Comparison of ENCODE assay signal across 10 cellular contexts in genomic region chr7:104643587-104644217, GRCh38.
DNase-seq lines count a peak whose midpoint lies in the region; ATAC-seq, FAIRE-seq and TF ChIP-seq lines count a peak whose summit lies in the region.
"Had no signal": no experiment of that assay in that cellular context is flagged by ENCODE, and none has a peak within 500 bp of the region (broad histone marks: within the 10 kb centered on the region; RNA-seq: fewer than 3 reads in every experiment).

No MANE protein-coding gene starts in this region.

- H3K4me1 Mint-ChIP-seq in WTC11, result peaks cover 5% of the 10 kb centered on the region; the same call in 1 of the 2 replicates
- H3K4me1 Mint-ChIP-seq in CD4-positive, alpha-beta T cell (ENCODE audit: low read depth), result no peaks in the 10 kb centered on the region

- WGBS in HepG2 (ENCODE audit: low lambda C conversion rate), result 25% methylated on average over 5 of the region's 5 CpGs

- BruUV-seq in HepG2 (replicated peaks; lab: Mats Ljungman, UMichigan), result no TSS peak

- no peaks in the 10 kb centered on the region for H4K20me1 ChIP-seq in DND-41 (ENCODE audit: insufficient read depth, low read length)
- H4K20me1 ChIP-seq in HepG2 (ENCODE audit: insufficient read depth, low read length), result no peaks in the 10 kb centered on the region

- TF ChIP-seq CTCF in DND-41 (IDR thresholded peaks at IDR 0.05; ENCODE audit: borderline replicate concordance, extremely low read depth, low read length, poor library complexity, severe bottlenecking), result peak; percentile 64
- TF ChIP-seq CTCF in HL-60 (IDR thresholded peaks at IDR 0.05; ENCODE audit: insufficient read depth, low read length), result peak; percentile 54
- TF ChIP-seq CTCF in WTC11 (IDR thresholded peaks at IDR 0.05), result peak; percentile 46; the same call in 1 of the 2 replicates
- TF ChIP-seq CTCF in HepG2 (CRISPR knock-in tag; IDR thresholded peaks at IDR 0.05), result peak; percentile 45
- peak in 1 of 4 experiments; percentile 14 for TF ChIP-seq CTCF in uterus (IDR thresholded peaks at IDR 0.05)
- no peak for TF ChIP-seq CTCF in CD4-positive, alpha-beta T cell (IDR thresholded peaks at IDR 0.05)

- TF ChIP-seq RAD21 in HepG2 (CRISPR knock-in tag; IDR thresholded peaks at IDR 0.05), result 0 out of 2 replicates have a peak, but pooled peaks have one; percentile 21

- H3K27me3 Mint-ChIP-seq in WTC11 (ENCODE audit: low read depth), result no peaks in the 10 kb centered on the region
- peaks cover 41% of the 10 kb centered on the region for H3K27me3 Mint-ChIP-seq in CD4-positive, alpha-beta T cell

- POLR2A ChIA-PET in WTC11 (lab: Charles Lee) (interaction anchor here (1.5 kb wide), 1 partner anchor 21 kb away, joined by 4 read pairs; no protein-coding TSS in a partner anchor), HepG2 (lab: Yijun Ruan, JAX) (no interaction called here)
- POLR2A ChIA-PET in CD4-positive, alpha-beta T cell (lab: Charles Lee), result no interaction called here

- H3K9me3 ChIP-seq in DND-41 (ENCODE audit: insufficient read depth, low read length, severe bottlenecking) (no peaks in the 10 kb centered on the region), HepG2 (ENCODE audit: low read length) (no peaks in the 10 kb centered on the region), uterus (no peaks in the 10 kb centered on the region)
- H3K9me3 ChIP-seq in CD4-positive, alpha-beta T cell (ENCODE audit: control insufficient read depth, low read length), result no peaks in the 10 kb centered on the region
- H3K9me3 ChIP-seq: neutrophil, tibial artery had no signal

- H3K4me3 Mint-ChIP-seq in WTC11, result no peak overlapping the region
- H3K4me3 Mint-ChIP-seq in CD4-positive, alpha-beta T cell, result no peak overlapping the region

- no peaks in the 10 kb centered on the region for H3K36me3 ChIP-seq in DND-41 (ENCODE audit: insufficient read depth, low read length)
- no peaks in the 10 kb centered on the region for H3K36me3 ChIP-seq in HepG2 (replicated peaks in 1 of 2; ENCODE audit: control insufficient read depth in 1 of 2, insufficient read depth in 2 of 2, low read length in 2 of 2)
- no peaks in the 10 kb centered on the region for H3K36me3 ChIP-seq in uterus
- H3K36me3 ChIP-seq: neutrophil, tibial artery had no signal

- no peak overlapping the region for H3K27ac Mint-ChIP-seq in WTC11
- no peak overlapping the region for H3K27ac Mint-ChIP-seq in CD4-positive, alpha-beta T cell

- no peak overlapping the region for H3K27ac ChIP-seq in DND-41 (ENCODE audit: low read length)
- H3K27ac ChIP-seq in HL-60 (replicated peaks), result no peak overlapping the region
- no peak overlapping the region for H3K27ac ChIP-seq in HepG2 (ENCODE audit: extremely low read length, insufficient read depth, low read length)
- H3K27ac ChIP-seq in uterus, result no peak overlapping the region
- H3K27ac ChIP-seq in CD4-positive, alpha-beta T cell (ENCODE audit: low read depth, low read length), result no peak overlapping the region
- H3K27ac ChIP-seq: neutrophil, tibial artery had no signal

- intact Hi-C loops in HepG2 (cut with micrococcal nuclease; ENCODE audit: unreplicated experiment), result loop anchor here (5.0 kb wide), 1 partner anchor 274 kb away; no protein-coding TSS in a partner anchor
- intact Hi-C loops in uterus (cut with DNase I; ENCODE audit: low total_unique reads), result no loop called here
- intact Hi-C loops in CD4-positive, alpha-beta T cell (cut with DNase I, micrococcal nuclease), result loop anchor here (1.0 to 5.0 kb wide), 2 partner anchors 8 to 274 kb away; no protein-coding TSS in a partner anchor

- no peaks in the 10 kb centered on the region for H3K36me3 Mint-ChIP-seq in WTC11
- no peaks in the 10 kb centered on the region for H3K36me3 Mint-ChIP-seq in CD4-positive, alpha-beta T cell (ENCODE audit: low read depth)

- H3K4me3 ChIP-seq in DND-41 (ENCODE audit: low read depth in 1 of 2, low read length in 2 of 2), result no peak overlapping the region
- no peak overlapping the region for H3K4me3 ChIP-seq in HL-60 (replicated peaks; ENCODE audit: insufficient read depth, low read length)
- no peak overlapping the region for H3K4me3 ChIP-seq in HepG2 (replicated peaks in 1 of 3; ENCODE audit: insufficient read depth in 1 of 3, low read depth in 2 of 3, low read length in 3 of 3)
- no peak overlapping the region for H3K4me3 ChIP-seq in uterus
- H3K4me3 ChIP-seq: tibial artery had no signal

- no peak overlapping the region for H2AFZ ChIP-seq in DND-41 (ENCODE audit: low read depth, low read length)
- H2AFZ ChIP-seq in HepG2 (ENCODE audit: low read length), result no peak overlapping the region

- H3K79me2 ChIP-seq in DND-41 (ENCODE audit: insufficient read depth, low read length) (no peaks in the 10 kb centered on the region), HepG2 (ENCODE audit: insufficient read depth, low read length) (no peaks in the 10 kb centered on the region)

- CTCF ChIA-PET in WTC11 (lab: Charles Lee), result interaction anchor here (0.5 to 2.9 kb wide), 32 partner anchors 9 to 412 kb away, joined by 3 to 42 read pairs (median 4); no protein-coding TSS in a partner anchor
- CTCF ChIA-PET in HepG2 (lab: Yijun Ruan, JAX; ENCODE audit: low intra/inter-chr PET ratio, low total read pairs), result interaction anchor here (1.9 kb wide), 1 partner anchor 205 kb away, joined by 9 read pairs; no protein-coding TSS in a partner anchor
- CTCF ChIA-PET in CD4-positive, alpha-beta T cell (lab: Charles Lee), result no interaction called here

- ATAC-seq in DND-41 (ENCODE audit: insufficient read depth, low read depth), result no peak
- peak; percentile 69 for ATAC-seq in WTC11
- ATAC-seq in HepG2, result peak; percentile 31; the same call in 1 of the 3 replicates
- ATAC-seq in HG03378 (IDR thresholded peaks at IDR 0.05; ENCODE audit: unreplicated experiment), result no peak
- ATAC-seq in CD4-positive, alpha-beta T cell (ENCODE audit: poor library complexity), result no peak

- TF ChIP-seq EP300 in HepG2 (IDR thresholded peaks at IDR 0.05; ENCODE audit: low read depth in 2 of 2, low read length in 2 of 2), result no peak
- TF ChIP-seq EP300 in HepG2 (CRISPR knock-in tag; IDR thresholded peaks at IDR 0.05; ENCODE audit: borderline replicate concordance), result no peak

- FAIRE-seq in HepG2 (lab: Jason Lieb, UNC), result no peak

- no peak overlapping the region for H3K4me2 ChIP-seq in DND-41 (ENCODE audit: insufficient read depth, low read length)
- no peak overlapping the region for H3K4me2 ChIP-seq in HepG2 (ENCODE audit: low read depth, low read length)

- H3K9me3 Mint-ChIP-seq in WTC11, result no peaks in the 10 kb centered on the region
- no peaks in the 10 kb centered on the region for H3K9me3 Mint-ChIP-seq in CD4-positive, alpha-beta T cell

- TF ChIP-seq POLR2A in HepG2 (IDR thresholded peaks at IDR 0.05; ENCODE audit: insufficient read depth in 1 of 2, low read depth in 2 of 2, low read length in 2 of 2), result no peak
- TF ChIP-seq POLR2A in uterus (IDR thresholded peaks at IDR 0.05), result no peak

- H3K9ac ChIP-seq in DND-41 (ENCODE audit: low read depth, low read length) (no peak overlapping the region), HepG2 (ENCODE audit: insufficient read depth, low read depth, low read length) (no peak overlapping the region)

- peak; percentile 6 for DNase-seq in DND-41
- DNase-seq in HL-60 (ENCODE audit: low read depth in 1 of 2, low spot score in 1 of 2), result peak in 1 of 2 experiments; percentile 14
- peak; percentile 26 for DNase-seq in WTC11 (ENCODE audit: low spot score)
- peak; percentile 7 for DNase-seq in HepG2 (ENCODE audit: low spot score)
- DNase-seq in uterus, result no peak
- DNase-seq in H4 (ENCODE audit: low spot score), result no peak
- DNase-seq in CD4-positive, alpha-beta T cell, result no peak
- DNase-seq: tibial artery had no signal

- peaks cover 3% of the 10 kb centered on the region for H3K27me3 ChIP-seq in DND-41 (ENCODE audit: insufficient read depth, low read length, poor library complexity)
- no peaks in the 10 kb centered on the region for H3K27me3 ChIP-seq in HL-60 (ENCODE audit: insufficient read depth, poor library complexity, severe bottlenecking)
- H3K27me3 ChIP-seq in HepG2 (ENCODE audit: control insufficient read depth in 1 of 2, insufficient read depth in 2 of 2, low read length in 2 of 2), result peaks cover 0 to 7% of the 10 kb centered on the region in 2 experiments; a peak in 2 of 5 replicates
- no peaks in the 10 kb centered on the region for H3K27me3 ChIP-seq in uterus
- H3K27me3 ChIP-seq in CD4-positive, alpha-beta T cell (ENCODE audit: control insufficient read depth, insufficient read depth, low read length), result peaks cover 3% of the 10 kb centered on the region
- H3K27me3 ChIP-seq: neutrophil, tibial artery had no signal

- in situ Hi-C loops in HepG2 (cut with HindIII; ENCODE audit: extremely low pct_ligation_motif_present, low pct_unique_long_range_greater_than_20kb), result loop anchor here (5.0 to 10.0 kb wide), 2 partner anchors 204 to 271 kb away; no protein-coding TSS in a partner anchor

- no peaks in the 10 kb centered on the region for H3K4me1 ChIP-seq in DND-41 (ENCODE audit: insufficient read depth, low read length)
- no peaks in the 10 kb centered on the region for H3K4me1 ChIP-seq in HepG2 (ENCODE audit: insufficient read depth, low read length)
- no peaks in the 10 kb centered on the region for H3K4me1 ChIP-seq in uterus
- H3K4me1 ChIP-seq: tibial artery had no signal

TF ChIP-seq in WTC11, 78 proteins besides CTCF, POLR2A, EP300 and RAD21:
- TF ChIP-seq PRRX2 (CRISPR knock-in tag; IDR thresholded peaks at IDR 0.05), result no peak

TF ChIP-seq in HepG2, 621 proteins besides CTCF, POLR2A, EP300 and RAD21:
- no peak for TF ChIP-seq ZNF782 (CRISPR knock-in tag; IDR thresholded peaks at IDR 0.05; ENCODE audit: borderline replicate concordance)
- TF ChIP-seq STAG1 (CRISPR knock-in tag; IDR thresholded peaks at IDR 0.05), result peak; percentile 32; the same call in 1 of the 2 replicates
- no peak for TF ChIP-seq ZNF362 (CRISPR knock-in tag; IDR thresholded peaks at IDR 0.05; ENCODE audit: borderline replicate concordance)
- no peak for TF ChIP-seq HMG20B (CRISPR knock-in tag; conservative IDR thresholded peaks at IDR 0.05)
- peak; percentile 60; the same call in 1 of the 2 replicates for TF ChIP-seq SMC3 (IDR thresholded peaks at IDR 0.05; ENCODE audit: low read length)
- no peak for TF ChIP-seq ADNP (CRISPR knock-in tag; IDR thresholded peaks at IDR 0.05)

Comparison
In these comparisons a context has a peak if more than half of its experiments do, and no peak if none do; other contexts are left out.
1. ATAC-seq: peak in WTC11 (single experiment) and HepG2 (single experiment); none in DND-41 (single experiment), HG03378 (single experiment) and CD4-positive, alpha-beta T cell (single experiment).
2. DNase-seq: peak in DND-41 (single experiment), WTC11 (single experiment) and HepG2 (single experiment); none in uterus (0 of 2), H4 (single experiment) and CD4-positive, alpha-beta T cell (0 of 10).